In genomic region chr15:40418126-40418525, GRCh38 we compare ENCODE assay signal across 18 cellular contexts. TPM values are rescaled to one million over a fixed set of nuclear protein-coding genes. Genes with fewer than 3 reads are reported as not detected.
DNase-seq lines count a peak whose midpoint lies in the region; ATAC-seq and TF ChIP-seq lines count a peak whose summit lies in the region.
"Had no signal": no experiment of that assay in that cellular context is flagged by ENCODE, and none has a peak within 500 bp of the region (broad histone marks: within the 10 kb centered on the region; RNA-seq: fewer than 3 reads in every experiment).

No MANE protein-coding gene starts in this region.

- H3K27ac ChIP-seq in HEK293 (ENCODE audit: extremely low read depth, low read depth, low read length), result no peak overlapping the region
- H3K27ac ChIP-seq in VCaP, result peak overlapping the region; percentile 94
- H3K27ac ChIP-seq: BLaER1 had no signal

- DNase-seq in activated naive CD8-positive, alpha-beta T cell treated with anti-CD3 and anti-CD28 coated beads, Interleukin-2, amount 10 ng/mL, durations not matched to agents 7 days and 5 days, result no peak
- DNase-seq in activated naive CD8-positive, alpha-beta T cell treated with anti-CD3 and anti-CD28 coated beads for 36 hours, result no peak
- DNase-seq in posterior vena cava (ENCODE audit: low spot score) (peak; percentile 12), H7 (no peak)
- DNase-seq: Calu3; CD4-positive, alpha-beta T cell; COR-L47; DMS53; DND-41 had no signal

- TF ChIP-seq CTCF in HEK293 (tag by site-specific recombination; IDR thresholded peaks at IDR 0.05), result no peak
- TF ChIP-seq CTCF in VCaP (conservative IDR thresholded peaks at IDR 0.05), result no peak

- no peak for ATAC-seq in activated naive CD8-positive, alpha-beta T cell treated with anti-CD3 and anti-CD28 coated beads, Interleukin-2, amount 10 ng/mL, durations not matched to agents 7 days and 5 days (ENCODE audit: low read depth)
- ATAC-seq in GM21737 (IDR thresholded peaks at IDR 0.05; ENCODE audit: unreplicated experiment) (no peak), HG02642 (IDR thresholded peaks at IDR 0.05; ENCODE audit: poor library complexity, unreplicated experiment) (no peak)
- ATAC-seq: GM23338 had no signal

- H3K27me3 Mint-ChIP-seq in activated naive CD8-positive, alpha-beta T cell treated with anti-CD3 and anti-CD28 coated beads, Interleukin-2, amount 10 ng/mL, durations not matched to agents 7 days and 5 days, result no peaks in the 10 kb centered on the region
- no peaks in the 10 kb centered on the region for H3K27me3 Mint-ChIP-seq in activated naive CD8-positive, alpha-beta T cell treated with anti-CD3 and anti-CD28 coated beads for 36 hours
- H3K27me3 Mint-ChIP-seq: B cell; CD4-positive, alpha-beta T cell had no signal

- H3K36me3 Mint-ChIP-seq in activated naive CD8-positive, alpha-beta T cell treated with anti-CD3 and anti-CD28 coated beads, Interleukin-2, amount 10 ng/mL, durations not matched to agents 7 days and 5 days, result peaks cover 7% of the 10 kb centered on the region
- H3K36me3 Mint-ChIP-seq in activated naive CD8-positive, alpha-beta T cell treated with anti-CD3 and anti-CD28 coated beads for 36 hours, result no peaks in the 10 kb centered on the region

- no peak overlapping the region for H3K4me3 ChIP-seq in HEK293 (ENCODE audit: low read depth, low read length)
- no peak overlapping the region for H3K4me3 ChIP-seq in H7 (ENCODE audit: insufficient read depth, low read depth, low read length)
- H3K4me3 ChIP-seq: BLaER1, GM23338, HAP-1 had no signal

- POLR2A ChIA-PET in activated naive CD8-positive, alpha-beta T cell treated with anti-CD3 and anti-CD28 coated beads, Interleukin-2, amount 10 ng/mL, durations not matched to agents 7 days and 5 days (lab: Charles Lee), result interaction anchor here (0.8 to 1.1 kb wide), 2 partner anchors 35 to 41 kb away, joined by 3 read pairs; partner anchors contain the start of gene KNSTRN
- POLR2A ChIA-PET in HEK293 (lab: Yijun Ruan, JAX), result interaction anchor here (0.6 kb wide), 1 partner anchor 39 kb away, joined by 4 read pairs; no protein-coding TSS in a partner anchor

- H3K4me3 Mint-ChIP-seq in activated naive CD8-positive, alpha-beta T cell treated with anti-CD3 and anti-CD28 coated beads, Interleukin-2, amount 10 ng/mL, durations not matched to agents 7 days and 5 days, result no peak overlapping the region
- no peak overlapping the region for H3K4me3 Mint-ChIP-seq in activated naive CD8-positive, alpha-beta T cell treated with anti-CD3 and anti-CD28 coated beads for 36 hours
- H3K4me3 Mint-ChIP-seq: B cell; CD14-positive monocyte; CD4-positive, alpha-beta T cell; GM23338 had no signal

- no peaks in the 10 kb centered on the region; the same call in 1 of the 2 replicates for H3K4me1 ChIP-seq in HEK293 (ENCODE audit: control insufficient read depth, insufficient read depth, low read length)

- H3K9me3 Mint-ChIP-seq in activated naive CD8-positive, alpha-beta T cell treated with anti-CD3 and anti-CD28 coated beads, Interleukin-2, amount 10 ng/mL, durations not matched to agents 7 days and 5 days, result no peaks in the 10 kb centered on the region
- no peaks in the 10 kb centered on the region for H3K9me3 Mint-ChIP-seq in activated naive CD8-positive, alpha-beta T cell treated with anti-CD3 and anti-CD28 coated beads for 36 hours
- H3K9me3 Mint-ChIP-seq: CD4-positive, alpha-beta T cell; GM23338 had no signal

- intact Hi-C loops in posterior vena cava (cut with DNase I), result loop anchor here in 1 of 2 donors (2.0 kb wide), 1 partner anchor 53 kb away; no protein-coding TSS in a partner anchor

- H3K27ac Mint-ChIP-seq in activated naive CD8-positive, alpha-beta T cell treated with anti-CD3 and anti-CD28 coated beads, Interleukin-2, amount 10 ng/mL, durations not matched to agents 7 days and 5 days, result peak overlapping the region; percentile 17
- no peak overlapping the region for H3K27ac Mint-ChIP-seq in activated naive CD8-positive, alpha-beta T cell treated with anti-CD3 and anti-CD28 coated beads for 36 hours
- H3K27ac Mint-ChIP-seq: B cell; CD14-positive monocyte; CD4-positive, alpha-beta T cell; GM23338 had no signal

- CTCF ChIA-PET in HEK293 (lab: Yijun Ruan, JAX), result interaction anchor here (0.7 kb wide), 1 partner anchor 160 kb away, joined by 3 read pairs; no protein-coding TSS in a partner anchor

- H3K4me1 Mint-ChIP-seq in activated naive CD8-positive, alpha-beta T cell treated with anti-CD3 and anti-CD28 coated beads, Interleukin-2, amount 10 ng/mL, durations not matched to agents 7 days and 5 days, result peaks cover 4% of the 10 kb centered on the region
- H3K4me1 Mint-ChIP-seq in activated naive CD8-positive, alpha-beta T cell treated with anti-CD3 and anti-CD28 coated beads for 36 hours, result no peaks in the 10 kb centered on the region

- no peaks in the 10 kb centered on the region for H3K9me3 ChIP-seq in HEK293 (ENCODE audit: control insufficient read depth, insufficient read depth, low read depth, low read length)
- H3K9me3 ChIP-seq: BLaER1, HAP-1 had no signal

- H3K36me3 ChIP-seq in HEK293 (ENCODE audit: control insufficient read depth in 2 of 2, insufficient read depth in 1 of 2, low read length in 2 of 2) (peaks cover 0 to 48% of the 10 kb centered on the region in 2 experiments; a peak in 2 of 3 replicates), H7 (replicated peaks; ENCODE audit: control insufficient read depth, insufficient read depth, low read length) (peaks cover 33% of the 10 kb centered on the region)

- H3K27me3 ChIP-seq in H7 (ENCODE audit: control insufficient read depth, insufficient read depth, low read length), result no peaks in the 10 kb centered on the region
- H3K27me3 ChIP-seq: BLaER1 had no signal

TF ChIP-seq in HEK293, 187 proteins besides CTCF, POLR2A, EP300 and RAD21:
- TF ChIP-seq ZNF610 (tag by site-specific recombination; IDR thresholded peaks at IDR 0.05; ENCODE audit: borderline replicate concordance) (no peak), PRDM1 (tag by site-specific recombination; IDR thresholded peaks at IDR 0.05) (0 out of 2 replicates have a peak, but pooled peaks have one; percentile 21), ZNF488 (tag by site-specific recombination; IDR thresholded peaks at IDR 0.05) (no peak)

RNA-seq across cellular contexts. Expression of gene IVD, which starts 12.5 kb away (rescaled TPM):
- total RNA-seq in activated naive CD8-positive, alpha-beta T cell treated with anti-CD3 and anti-CD28 coated beads, Interleukin-2, amount 10 ng/mL, durations not matched to agents 7 days and 5 days, result 10 to 100 TPM; 92.4 to 95.2 TPM
- 10 to 100 TPM; 64.9 to 68.6 TPM for total RNA-seq in activated naive CD8-positive, alpha-beta T cell treated with anti-CD3 and anti-CD28 coated beads for 36 hours
- total RNA-seq in posterior vena cava, result 10 to 100 TPM; 24.3 to 38.9 TPM
- total RNA-seq in H7 (2014; rRNA removed; shearing (Covaris generic)), result 28.6 and 31.4 TPM in 2 replicates

RNA-seq across cellular contexts. Expression of gene BAHD1, which starts 22.6 kb away (rescaled TPM):
- 10 to 100 TPM; 29.6 to 30.0 TPM for total RNA-seq in activated naive CD8-positive, alpha-beta T cell treated with anti-CD3 and anti-CD28 coated beads, Interleukin-2, amount 10 ng/mL, durations not matched to agents 7 days and 5 days
- 10 to 100 TPM; 18.0 to 18.7 TPM for total RNA-seq in activated naive CD8-positive, alpha-beta T cell treated with anti-CD3 and anti-CD28 coated beads for 36 hours
- 10 to 100 TPM; 11.9 to 13.8 TPM for total RNA-seq in posterior vena cava
- 45.7 and 47.4 TPM in 2 replicates for total RNA-seq in H7 (2014; rRNA removed; shearing (Covaris generic))

RNA-seq across cellular contexts. Expression of gene KNSTRN, which starts 35.6 kb away (rescaled TPM):
- 10 to 100 TPM; 47.0 to 49.5 TPM for total RNA-seq in activated naive CD8-positive, alpha-beta T cell treated with anti-CD3 and anti-CD28 coated beads, Interleukin-2, amount 10 ng/mL, durations not matched to agents 7 days and 5 days
- 10 to 100 TPM; 54.3 to 56.3 TPM for total RNA-seq in activated naive CD8-positive, alpha-beta T cell treated with anti-CD3 and anti-CD28 coated beads for 36 hours
- total RNA-seq in posterior vena cava, result 1 to 10 TPM; 5.4 to 8.4 TPM
- total RNA-seq in H7 (2014; rRNA removed; shearing (Covaris generic)), result 72.2 and 104 TPM in 2 replicates

RNA-seq across cellular contexts. Expression of gene CHST14, which starts 52.7 kb away (rescaled TPM):
- total RNA-seq in activated naive CD8-positive, alpha-beta T cell treated with anti-CD3 and anti-CD28 coated beads, Interleukin-2, amount 10 ng/mL, durations not matched to agents 7 days and 5 days, result 10 to 100 TPM in 1 of 2 experiments, 1 to 10 TPM in 1; 9.8 to 10.8 TPM
- 1 to 10 TPM; 5.7 to 7.1 TPM for total RNA-seq in activated naive CD8-positive, alpha-beta T cell treated with anti-CD3 and anti-CD28 coated beads for 36 hours
- total RNA-seq in posterior vena cava, result 10 to 100 TPM; 11.8 to 15.8 TPM
- total RNA-seq in H7 (2014; rRNA removed; shearing (Covaris generic)), result 11.7 and 15.2 TPM in 2 replicates
